In genomic region chr19:36142046-36142445, GRCh38 we compare ENCODE assay signal across 11 cellular contexts. TPM values are rescaled to one million over a fixed set of nuclear protein-coding genes. Genes with fewer than 3 reads are reported as not detected.
DNase-seq lines count a peak whose midpoint lies in the region; ATAC-seq, FAIRE-seq and TF ChIP-seq lines count a peak whose summit lies in the region.
"Had no signal": no experiment of that assay in that cellular context is flagged by ENCODE, and none has a peak within 500 bp of the region (broad histone marks: within the 10 kb centered on the region; RNA-seq: fewer than 3 reads in every experiment).

No MANE protein-coding gene starts in this region.

- POLR2A ChIA-PET in GM12878 (lab: Charles Lee) = no interaction called here

- no peak for TF ChIP-seq CTCF in left ventricle myocardium inferior (IDR thresholded peaks at IDR 0.05; ENCODE audit: borderline replicate concordance)
- TF ChIP-seq CTCF in GM12878 (IDR thresholded peaks at IDR 0.05 in 2 of 3, conservative IDR thresholded peaks at IDR 0.05 in 1 of 3; ENCODE audit: control insufficient read depth in 2 of 3, extremely low read depth in 1 of 3, insufficient read depth in 1 of 3, low read depth in 3 of 3, low read length in 3 of 3) = no peak
- TF ChIP-seq CTCF in upper lobe of left lung (IDR thresholded peaks at IDR 0.05) = no peak
- TF ChIP-seq CTCF in nephron progenitor cell (IDR thresholded peaks at IDR 0.05) = no peak
- no peak for TF ChIP-seq CTCF in suprapubic skin (IDR thresholded peaks at IDR 0.05)

- CTCF ChIA-PET in GM12878 (lab: Yijun Ruan, JAX) = no interaction called here

- TF ChIP-seq POLR2A in GM12878 (IDR thresholded peaks at IDR 0.05; ENCODE audit: low read depth, low read length) (no peak), upper lobe of left lung (IDR thresholded peaks at IDR 0.05) (no peak), suprapubic skin (IDR thresholded peaks at IDR 0.05) (no peak)

- H3K9me3 ChIP-seq in left ventricle myocardium inferior (replicated peaks) (no peaks in the 10 kb centered on the region), GM12878 (replicated peaks; ENCODE audit: control insufficient read depth, insufficient read depth, low read length) (no peaks in the 10 kb centered on the region), mesenchymal stem cell (ENCODE audit: control insufficient read depth, low read length) (no peaks in the 10 kb centered on the region), upper lobe of left lung (no peaks in the 10 kb centered on the region), suprapubic skin (no peaks in the 10 kb centered on the region)

- no peak overlapping the region for H3K23ac ChIP-seq in mesenchymal stem cell (ENCODE audit: low read length in 2 of 2)

- no peak overlapping the region for H3K4me3 Mint-ChIP-seq in nephron progenitor cell

- peaks cover 29% of the 10 kb centered on the region for H3K79me1 ChIP-seq in mesenchymal stem cell (replicated peaks; ENCODE audit: low read length, poor library complexity, severe bottlenecking)

- H3K36me3 ChIP-seq in left ventricle myocardium inferior = peaks cover 54% of the 10 kb centered on the region
- peaks cover 11 to 16% of the 10 kb centered on the region in 2 experiments; a peak in 3 of 4 replicates for H3K36me3 ChIP-seq in GM12878 (ENCODE audit: control insufficient read depth in 2 of 2, insufficient read depth in 2 of 2, low read length in 1 of 2)
- peaks cover 47 to 49% of the 10 kb centered on the region in 2 experiments for H3K36me3 ChIP-seq in mesenchymal stem cell (ENCODE audit: control insufficient read depth in 1 of 2, insufficient read depth in 2 of 2, low read depth in 1 of 2, low read length in 2 of 2)
- H3K36me3 ChIP-seq in upper lobe of left lung = peaks cover 29 to 52% (median 45%) of the 10 kb centered on the region in 4 donors
- H3K36me3 ChIP-seq in suprapubic skin = peaks cover 51% of the 10 kb centered on the region

- H3K27ac Mint-ChIP-seq in nephron progenitor cell = no peak overlapping the region

- peaks cover 16% of the 10 kb centered on the region for H3K79me2 ChIP-seq in GM12878 (ENCODE audit: control insufficient read depth, insufficient read depth, low read length)

- H3K9me3 Mint-ChIP-seq in nephron progenitor cell = no peaks in the 10 kb centered on the region

- ATAC-seq in Right ventricle myocardium superior (ENCODE audit: poor library complexity) (no peak), GM12878 (no peak), upper lobe of left lung (ENCODE audit: low FRiP score in 2 of 2) (no peak)

- WGBS in GM12878 (ENCODE audit: insufficient coverage, insufficient replicate concordance, low lambda C conversion rate, missing lambda C conversion rate) = 93% methylated on average over 12 of the region's 14 CpGs
- 98% methylated on average over 14 of the region's 14 CpGs for WGBS in mesenchymal stem cell
- 95 to 96% methylated on average over 13 to 14 of the region's 14 CpGs for WGBS in upper lobe of left lung, 2 donors
- WGBS in suprapubic skin = 88% methylated on average over 12 of the region's 14 CpGs

- H3K18ac ChIP-seq in mesenchymal stem cell (ENCODE audit: low read depth in 1 of 2, low read length in 2 of 2) = no peak overlapping the region

- H3K4me2 ChIP-seq in GM12878 (ENCODE audit: control insufficient read depth, insufficient read depth) (peak overlapping the region; percentile 89; the same call in 1 of the 2 replicates), mesenchymal stem cell (ENCODE audit: low read length, poor library complexity, severe bottlenecking) (peak overlapping the region; percentile 57)

- H3K4ac ChIP-seq in mesenchymal stem cell (ENCODE audit: low read depth in 1 of 2, low read length in 2 of 2) = no peak overlapping the region

- no peak overlapping the region for H2AK5ac ChIP-seq in mesenchymal stem cell (ENCODE audit: low read length, severe bottlenecking)

- RAD21 ChIA-PET in GM12878 (lab: Charles Lee; ENCODE audit: unreplicated experiment) = no interaction called here

- H4K91ac ChIP-seq in mesenchymal stem cell (ENCODE audit: low read length) = no peak overlapping the region

- no peak overlapping the region for H2BK12ac ChIP-seq in mesenchymal stem cell (ENCODE audit: low read length in 2 of 2)

- H4K20me1 ChIP-seq in GM12878 (ENCODE audit: control insufficient read depth, insufficient read depth) = peaks cover 6% of the 10 kb centered on the region

- H3K27me3 ChIP-seq in left ventricle myocardium inferior (ENCODE audit: low read depth) (no peaks in the 10 kb centered on the region), GM12878 (replicated peaks in 1 of 2; ENCODE audit: control insufficient read depth in 2 of 2, insufficient read depth in 2 of 2, low read length in 1 of 2) (no peaks in the 10 kb centered on the region), mesenchymal stem cell (ENCODE audit: control insufficient read depth in 1 of 2, insufficient read depth in 1 of 2, low read length in 2 of 2) (no peaks in the 10 kb centered on the region), upper lobe of left lung (no peaks in the 10 kb centered on the region), suprapubic skin (no peaks in the 10 kb centered on the region)

- no peak for FAIRE-seq in GM12878 (lab: Jason Lieb, UNC)

- BruUV-seq in GM12878 (replicated peaks; lab: Mats Ljungman, UMichigan) = no TSS peak

- intact Hi-C loops in left ventricle myocardium inferior (cut with micrococcal nuclease) (no loop called here), Right ventricle myocardium superior (cut with DNase I) (no loop called here), GM12878 (cut with micrococcal nuclease; ENCODE audit: unreplicated experiment) (no loop called here)

- DNase-seq in left ventricle myocardium inferior (peak; percentile 21), Right ventricle myocardium superior (no peak), GM12878 (ENCODE audit: low read depth, low spot score) (no peak), mesenchymal stem cell (no peak), upper lobe of left lung (no peak), NCI-H748 (lab: John Stamatoyannopoulos, UW; ENCODE audit: unreplicated experiment) (no peak), nephron progenitor cell (no peak), suprapubic skin (ENCODE audit: low spot score in 2 of 2) (no peak)
- DNase-seq: NCI-H526; stimulated activated CD4-positive, alpha-beta T cell treated with anti-CD3 and anti-CD28 coated beads, Interleukin-2, amount 100 ng/mL, for 24 hours had no signal

- H3K36me3 Mint-ChIP-seq in nephron progenitor cell (ENCODE audit: low read depth) = peaks cover 43% of the 10 kb centered on the region

- no peak overlapping the region for H2BK15ac ChIP-seq in mesenchymal stem cell (ENCODE audit: low read depth, poor library complexity, severe bottlenecking)

- TF ChIP-seq EP300 in GM12878 (IDR thresholded peaks at IDR 0.05; ENCODE audit: borderline replicate concordance in 1 of 2, control insufficient read depth in 1 of 2, low read depth in 2 of 2, low read length in 2 of 2) (no peak), upper lobe of left lung (IDR thresholded peaks at IDR 0.05) (no peak), suprapubic skin (IDR thresholded peaks at IDR 0.05) (no peak)

- peaks cover 5% of the 10 kb centered on the region for H3K27me3 Mint-ChIP-seq in nephron progenitor cell (ENCODE audit: low read depth, poor library complexity)

- H3K14ac ChIP-seq in mesenchymal stem cell (ENCODE audit: low read length in 2 of 2) = no peak overlapping the region

- H3K4me1 Mint-ChIP-seq in nephron progenitor cell = peaks cover 12% of the 10 kb centered on the region

- H3K4me1 ChIP-seq in left ventricle myocardium inferior (peaks cover 31% of the 10 kb centered on the region), GM12878 (ENCODE audit: control insufficient read depth, insufficient read depth, low read length) (peaks cover 6% of the 10 kb centered on the region; the same call in 1 of the 2 replicates), mesenchymal stem cell (ENCODE audit: control insufficient read depth, insufficient read depth, low read depth, low read length) (peaks cover 13% of the 10 kb centered on the region), upper lobe of left lung (peaks cover 9 to 27% (median 17%) of the 10 kb centered on the region in 4 donors), suprapubic skin (peaks cover 21% of the 10 kb centered on the region)

- H2BK120ac ChIP-seq in mesenchymal stem cell (ENCODE audit: low read depth, low read length) = no peak overlapping the region

- H2AFZ ChIP-seq in GM12878 (ENCODE audit: control insufficient read depth, low read depth, low read length) = no peak overlapping the region
- no peak overlapping the region for H2AFZ ChIP-seq in mesenchymal stem cell (ENCODE audit: low read depth, low read length)

- H3K4me3 ChIP-seq in left ventricle myocardium inferior = peak overlapping the region; percentile 86
- no peak overlapping the region; the same call in 1 of the 2 replicates for H3K4me3 ChIP-seq in GM12878
- H3K4me3 ChIP-seq in mesenchymal stem cell (ENCODE audit: insufficient read depth in 1 of 2, low read depth in 1 of 2, low read length in 2 of 2) = peak overlapping the region in 1 of 2 experiments; percentile 76
- no peak overlapping the region for H3K4me3 ChIP-seq in upper lobe of left lung
- no peak overlapping the region for H3K4me3 ChIP-seq in suprapubic skin

- TF ChIP-seq RAD21 in GM12878 (IDR thresholded peaks at IDR 0.05; ENCODE audit: insufficient read depth, low read depth, low read length) = no peak

- in situ Hi-C loops in GM12878 (cut with MboI) = no loop called here

- peak overlapping the region; percentile 98 for H3K27ac ChIP-seq in left ventricle myocardium inferior (replicated peaks)
- H3K27ac ChIP-seq in GM12878 (ENCODE audit: control insufficient read depth, insufficient read depth) = no peak overlapping the region
- H3K27ac ChIP-seq in mesenchymal stem cell (ENCODE audit: low read length, poor library complexity, severe bottlenecking) = no peak overlapping the region
- H3K27ac ChIP-seq in upper lobe of left lung = peak overlapping the region in 3 of 4 donors; percentile 96 to 98 (median 98)
- H3K27ac ChIP-seq in suprapubic skin = no peak overlapping the region

- SMC1A ChIA-PET in GM12878 (lab: Charles Lee; ENCODE audit: uncharacterized antibody, unreplicated experiment) = no interaction called here

- H3K9ac ChIP-seq in GM12878 (ENCODE audit: control insufficient read depth, insufficient read depth, low read length) = no peak overlapping the region
- H3K9ac ChIP-seq in mesenchymal stem cell (ENCODE audit: low read length) = no peak overlapping the region

- no peak overlapping the region for H4K8ac ChIP-seq in mesenchymal stem cell (ENCODE audit: low read length)

- no peak overlapping the region for H2BK5ac ChIP-seq in mesenchymal stem cell (ENCODE audit: low read depth, low read length, poor library complexity, severe bottlenecking)

RNA-seq across cellular contexts. Expression of gene CAPNS1, which starts 2.2 kb away (rescaled TPM):
- 767 TPM for total RNA-seq in left ventricle myocardium inferior
- total RNA-seq in Right ventricle myocardium superior = 781 TPM
- total RNA-seq in GM12878 (2013; cell fraction: nucleolus; rRNA removed) = 53.2 and 61.2 TPM in 2 replicates
- 232 and 266 TPM in 2 replicates for total RNA-seq in GM12878 (2014; rRNA removed)
- total RNA-seq in GM12878 (2014; rRNA removed; fragmentation: Illumina TruSeq; extraction: Trizol) = 210 and 223 TPM in 2 replicates
- total RNA-seq in GM12878 (2021) = 430 and 441 TPM in 2 replicates
- polyA plus RNA-seq in GM12878 (2011; ENCODE audit: low read depth) = 195 TPM
- 251 and 562 TPM in 2 replicates for polyA plus RNA-seq in GM12878 (2011; rRNA removed)
- polyA plus RNA-seq in GM12878 (2011; cell fraction: cytosol; rRNA removed) = 296 and 342 TPM in 2 replicates
- 181 and 231 TPM in 2 replicates for polyA plus RNA-seq in GM12878 (2011; cell fraction: nucleus; rRNA removed)
- polyA plus RNA-seq in GM12878 (2012) = 375 and 446 TPM in 2 replicates
- 366 and 491 TPM in 2 replicates for polyA plus RNA-seq in GM12878 (2014; fragmentation: Illumina TruSeq; extraction: Trizol)
- 100 to 1,000 TPM in 1 of 2 experiments, 10 to 100 TPM in 1; 96.9 to 207 TPM for polyA plus RNA-seq in GM12878 (2014; fragmentation: Nextera tagmentation; extraction: Ambion mirVana)
- 355 and 464 TPM in 2 replicates for polyA plus RNA-seq in GM12878 (2014; rRNA removed)
- polyA plus RNA-seq in GM12878 (2016; fragmentation: Nextera tagmentation; extraction: Ambion mirVana) = 100 to 1,000 TPM; 124 to 141 TPM
- 315 and 507 TPM in 2 replicates for polyA minus RNA-seq in GM12878 (2011; rRNA and poly(A)+ RNA removed)
- 177 and 196 TPM in 2 replicates for polyA minus RNA-seq in GM12878 (2011; cell fraction: cytosol; rRNA and poly(A)+ RNA removed)
- polyA minus RNA-seq in GM12878 (2011; cell fraction: nucleus; rRNA and poly(A)+ RNA removed) = 33.4 and 51.8 TPM in 2 replicates
- 965 TPM for polyA plus RNA-seq in mesenchymal stem cell (2013, experiment 1 of 2)
- polyA plus RNA-seq in mesenchymal stem cell (2013, experiment 2 of 2) = 966 TPM
- 100 to 1,000 TPM; 144 to 746 (median 340) TPM for total RNA-seq in upper lobe of left lung
- total RNA-seq in suprapubic skin = 10 to 100 TPM; 60.2 to 95.5 (median 79.2) TPM

RNA-seq across cellular contexts. Expression of gene COX7A1, which starts 10.2 kb away (rescaled TPM):
- total RNA-seq in left ventricle myocardium inferior = 2,839 TPM
- 3,311 TPM for total RNA-seq in Right ventricle myocardium superior
- total RNA-seq in GM12878 (2013; cell fraction: nucleolus; rRNA removed) = not detected in 2 replicates
- total RNA-seq in GM12878 (2014; rRNA removed) = not detected in 2 replicates
- total RNA-seq in GM12878 (2014; rRNA removed; fragmentation: Illumina TruSeq; extraction: Trizol) = not detected in 2 replicates
- total RNA-seq in GM12878 (2021) = not detected in 2 replicates
- not detected for polyA plus RNA-seq in GM12878 (2011; ENCODE audit: low read depth)
- polyA plus RNA-seq in GM12878 (2011; rRNA removed) = not detected in 2 replicates
- polyA plus RNA-seq in GM12878 (2011; cell fraction: cytosol; rRNA removed) = not detected in 2 replicates
- not detected in 2 replicates for polyA plus RNA-seq in GM12878 (2011; cell fraction: nucleus; rRNA removed)
- polyA plus RNA-seq in GM12878 (2012) = not detected in 2 replicates
- not detected in 2 replicates for polyA plus RNA-seq in GM12878 (2014; fragmentation: Illumina TruSeq; extraction: Trizol)
- not detected for polyA plus RNA-seq in GM12878 (2014; fragmentation: Nextera tagmentation; extraction: Ambion mirVana)
- not detected in 2 replicates for polyA plus RNA-seq in GM12878 (2014; rRNA removed)
- not detected for polyA plus RNA-seq in GM12878 (2016; fragmentation: Nextera tagmentation; extraction: Ambion mirVana)
- not detected in 2 replicates for polyA minus RNA-seq in GM12878 (2011; rRNA and poly(A)+ RNA removed)
- polyA minus RNA-seq in GM12878 (2011; cell fraction: cytosol; rRNA and poly(A)+ RNA removed) = not detected in 2 replicates
- not detected in 2 replicates for polyA minus RNA-seq in GM12878 (2011; cell fraction: nucleus; rRNA and poly(A)+ RNA removed)
- polyA plus RNA-seq in mesenchymal stem cell (2013, experiment 1 of 2) = not detected
- not detected for polyA plus RNA-seq in mesenchymal stem cell (2013, experiment 2 of 2)
- total RNA-seq in upper lobe of left lung = 10 to 100 TPM in 5 of 6 donors, not detected in 1; 12.4 to 95.1 (median 24.0) TPM
- total RNA-seq in suprapubic skin = 10 to 100 TPM in 2 of 4 donors, 1 to 10 TPM in 2; 5.6 to 17.1 (median 11.4) TPM

RNA-seq across cellular contexts. Expression of gene TBCB, which starts 26.8 kb away (rescaled TPM):
- total RNA-seq in left ventricle myocardium inferior (94.9 TPM), Right ventricle myocardium superior (95.8 TPM), GM12878 (2014; rRNA removed) (141 and 156 TPM in 2 replicates), GM12878 (2014; rRNA removed; fragmentation: Illumina TruSeq; extraction: Trizol) (80.1 and 86.0 TPM in 2 replicates), GM12878 (2021) (117 and 123 TPM in 2 replicates), upper lobe of left lung (100 to 1,000 TPM in 4 of 6 donors, 10 to 100 TPM in 2; 31.4 to 151 (median 109) TPM), suprapubic skin (100 to 1,000 TPM in 1 of 4 donors, 10 to 100 TPM in 3; 63.2 to 117 (median 90.5) TPM)
- total RNA-seq in GM12878 (2013; cell fraction: nucleolus; rRNA removed) = 24.0 and 32.3 TPM in 2 replicates
- polyA plus RNA-seq in GM12878 (2011; ENCODE audit: low read depth) = 42.7 TPM
- polyA plus RNA-seq in GM12878 (2011; rRNA removed) (102 and 135 TPM in 2 replicates), GM12878 (2014; fragmentation: Illumina TruSeq; extraction: Trizol) (50.0 and 83.5 TPM in 2 replicates), GM12878 (2014; fragmentation: Nextera tagmentation; extraction: Ambion mirVana) (10 to 100 TPM in 1 of 2 experiments, 1 to 10 TPM in 1; 9.4 to 18.3 TPM), GM12878 (2014; rRNA removed) (179 and 193 TPM in 2 replicates), GM12878 (2016; fragmentation: Nextera tagmentation; extraction: Ambion mirVana) (100 to 1,000 TPM; 186 to 188 TPM)
- polyA plus RNA-seq in GM12878 (2011; cell fraction: cytosol; rRNA removed) = 165 and 212 TPM in 2 replicates
- 123 and 141 TPM in 2 replicates for polyA plus RNA-seq in GM12878 (2011; cell fraction: nucleus; rRNA removed)
- 95.1 and 108 TPM in 2 replicates for polyA plus RNA-seq in GM12878 (2012)
- 70.8 and 125 TPM in 2 replicates for polyA minus RNA-seq in GM12878 (2011; rRNA and poly(A)+ RNA removed)
- polyA minus RNA-seq in GM12878 (2011; cell fraction: cytosol; rRNA and poly(A)+ RNA removed) = 30.5 and 38.1 TPM in 2 replicates
- 14.0 and 22.1 TPM in 2 replicates for polyA minus RNA-seq in GM12878 (2011; cell fraction: nucleus; rRNA and poly(A)+ RNA removed)
- 280 TPM for polyA plus RNA-seq in mesenchymal stem cell (2013, experiment 1 of 2)
- 280 TPM for polyA plus RNA-seq in mesenchymal stem cell (2013, experiment 2 of 2)

RNA-seq across cellular contexts. Expression of gene POLR2I, which starts 27.4 kb away (rescaled TPM):
- total RNA-seq in left ventricle myocardium inferior = 130 TPM
- 145 TPM for total RNA-seq in Right ventricle myocardium superior
- 10.8 and 12.2 TPM in 2 replicates for total RNA-seq in GM12878 (2013; cell fraction: nucleolus; rRNA removed)
- total RNA-seq in GM12878 (2014; rRNA removed) = 169 and 194 TPM in 2 replicates
- total RNA-seq in GM12878 (2014; rRNA removed; fragmentation: Illumina TruSeq; extraction: Trizol) = 80.7 and 85.8 TPM in 2 replicates
- total RNA-seq in GM12878 (2021) = 106 and 113 TPM in 2 replicates
- polyA plus RNA-seq in GM12878 (2011; ENCODE audit: low read depth) = 85.8 TPM
- polyA plus RNA-seq in GM12878 (2011; rRNA removed) = 19.4 and 30.9 TPM in 2 replicates
- 72.0 and 156 TPM in 2 replicates for polyA plus RNA-seq in GM12878 (2011; cell fraction: cytosol; rRNA removed)
- 72.5 and 75.7 TPM in 2 replicates for polyA plus RNA-seq in GM12878 (2011; cell fraction: nucleus; rRNA removed)
- 148 and 162 TPM in 2 replicates for polyA plus RNA-seq in GM12878 (2012)
- polyA plus RNA-seq in GM12878 (2014; fragmentation: Illumina TruSeq; extraction: Trizol) = 21.3 and 61.9 TPM in 2 replicates
- 100 to 1,000 TPM; 235 to 269 TPM for polyA plus RNA-seq in GM12878 (2014; fragmentation: Nextera tagmentation; extraction: Ambion mirVana)
- polyA plus RNA-seq in GM12878 (2014; rRNA removed) = 196 and 211 TPM in 2 replicates
- polyA plus RNA-seq in GM12878 (2016; fragmentation: Nextera tagmentation; extraction: Ambion mirVana) = 100 to 1,000 TPM; 256 to 272 TPM
- 81.1 and 122 TPM in 2 replicates for polyA minus RNA-seq in GM12878 (2011; rRNA and poly(A)+ RNA removed)
- 74.6 and 82.4 TPM in 2 replicates for polyA minus RNA-seq in GM12878 (2011; cell fraction: cytosol; rRNA and poly(A)+ RNA removed)
- 37.0 and 51.8 TPM in 2 replicates for polyA minus RNA-seq in GM12878 (2011; cell fraction: nucleus; rRNA and poly(A)+ RNA removed)
- polyA plus RNA-seq in mesenchymal stem cell (2013, experiment 1 of 2) = 99.3 TPM
- 102 TPM for polyA plus RNA-seq in mesenchymal stem cell (2013, experiment 2 of 2)
- 10 to 100 TPM; 36.2 to 81.7 (median 53.7) TPM for total RNA-seq in upper lobe of left lung
- 10 to 100 TPM; 21.8 to 57.5 (median 31.3) TPM for total RNA-seq in suprapubic skin

RNA-seq across cellular contexts. Expression of gene OVOL3, which starts 31.1 kb away (rescaled TPM):
- not detected for total RNA-seq in left ventricle myocardium inferior
- total RNA-seq in Right ventricle myocardium superior = not detected
- not detected in 2 replicates for total RNA-seq in GM12878 (2013; cell fraction: nucleolus; rRNA removed)
- total RNA-seq in GM12878 (2014; rRNA removed) = not detected in 2 replicates
- not detected in 2 replicates for total RNA-seq in GM12878 (2014; rRNA removed; fragmentation: Illumina TruSeq; extraction: Trizol)
- total RNA-seq in GM12878 (2021) = not detected in 2 replicates
- polyA plus RNA-seq in GM12878 (2011; ENCODE audit: low read depth) = not detected
- not detected in 2 replicates for polyA plus RNA-seq in GM12878 (2011; rRNA removed)
- not detected in 2 replicates for polyA plus RNA-seq in GM12878 (2011; cell fraction: cytosol; rRNA removed)
- polyA plus RNA-seq in GM12878 (2011; cell fraction: nucleus; rRNA removed) = 0.21 TPM in 1 of 2 replicates, not detected in the other
- not detected in 2 replicates for polyA plus RNA-seq in GM12878 (2012)
- polyA plus RNA-seq in GM12878 (2014; fragmentation: Illumina TruSeq; extraction: Trizol) = not detected in 2 replicates
- polyA plus RNA-seq in GM12878 (2014; fragmentation: Nextera tagmentation; extraction: Ambion mirVana) = not detected
- polyA plus RNA-seq in GM12878 (2014; rRNA removed) = not detected in 2 replicates
- polyA plus RNA-seq in GM12878 (2016; fragmentation: Nextera tagmentation; extraction: Ambion mirVana) = under 1 TPM in 1 of 2 experiments, not detected in 1; 0.43 TPM
- not detected in 2 replicates for polyA minus RNA-seq in GM12878 (2011; rRNA and poly(A)+ RNA removed)
- not detected in 2 replicates for polyA minus RNA-seq in GM12878 (2011; cell fraction: cytosol; rRNA and poly(A)+ RNA removed)
- polyA minus RNA-seq in GM12878 (2011; cell fraction: nucleus; rRNA and poly(A)+ RNA removed) = not detected in 2 replicates
- polyA plus RNA-seq in mesenchymal stem cell (2013, experiment 1 of 2) = not detected
- not detected for polyA plus RNA-seq in mesenchymal stem cell (2013, experiment 2 of 2)
- total RNA-seq in upper lobe of left lung = not detected
- not detected for total RNA-seq in suprapubic skin
- total RNA-seq: subcutaneous adipose tissue had no signal

Comparison
In these comparisons a context has a peak if more than half of its experiments do, and no peak if none do; other contexts are left out.
1. H3K27ac ChIP-seq: peak in left ventricle myocardium inferior (single experiment) and upper lobe of left lung (3 of 4); none in GM12878 (single experiment), mesenchymal stem cell (single experiment) and suprapubic skin (single experiment).
2. RNA of gene COX7A1, which starts 10.2 kb away (total RNA-seq): 3,311 TPM in Right ventricle myocardium superior (single experiment) and 2,839 TPM in left ventricle myocardium inferior (single experiment); 12.4 to 95.1 TPM in upper lobe of left lung, 5.6 to 17.1 TPM in suprapubic skin and not detected in GM12878; every median in the first group is over 10 times any median in the second.